ENCODE assay signal across 9 cellular contexts in the genomic region with DNA sequence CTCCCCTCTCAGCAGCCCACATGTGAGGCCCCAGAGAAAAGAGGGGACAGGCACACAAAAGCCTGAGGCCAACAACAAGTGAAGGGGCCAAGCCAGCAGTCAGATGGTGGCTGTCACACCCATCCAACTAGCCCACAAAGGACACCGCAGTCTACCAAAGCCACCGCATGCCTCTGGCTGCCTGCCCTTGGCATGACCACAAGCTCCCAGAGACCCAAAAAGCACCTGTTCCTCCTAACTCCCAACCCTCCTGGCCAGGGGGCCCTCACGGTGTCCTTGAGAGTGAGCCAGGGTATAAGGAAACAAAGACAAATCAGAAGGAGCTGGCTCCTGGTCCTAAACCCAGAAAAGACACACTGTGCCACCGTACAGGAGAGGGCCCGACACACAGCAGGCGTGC.
DNase-seq lines count a peak whose midpoint lies in the region; ATAC-seq and TF ChIP-seq lines count a peak whose summit lies in the region.
"Had no signal": no experiment of that assay in that cellular context is flagged by ENCODE, and none has a peak within 500 bp of the region (broad histone marks: within the 10 kb centered on the region; RNA-seq: fewer than 3 reads in every experiment).

No MANE protein-coding gene starts in this region.

- H3K27me3 ChIP-seq in SJCRH30 = no peaks in the 10 kb centered on the region
- H3K27me3 ChIP-seq in right atrium auricular region = no peaks in the 10 kb centered on the region
- H3K27me3 ChIP-seq in sigmoid colon = no peaks in the 10 kb centered on the region

- no peak for TF ChIP-seq EP300 in sigmoid colon (IDR thresholded peaks at IDR 0.05)

- H3K4me3 ChIP-seq in SJCRH30 (peak overlapping the region; percentile 10; the same call in 1 of the 2 replicates), right atrium auricular region (peak overlapping the region in 1 of 2 donors; percentile 3), sigmoid colon (no peak overlapping the region)
- H3K4me3 ChIP-seq: skin epidermis had no signal

- H3K27ac ChIP-seq in SJCRH30 = peak overlapping the region; percentile 50
- peak overlapping the region; percentile 85 to 94 for H3K27ac ChIP-seq in right atrium auricular region
- peak overlapping the region; percentile 70 to 76 (median 76) for H3K27ac ChIP-seq in sigmoid colon

- H3K36me3 ChIP-seq in SJCRH30 (no peaks in the 10 kb centered on the region), right atrium auricular region (peaks cover under 1% of the 10 kb centered on the region), sigmoid colon (peaks cover 0 to under 1% (median 0%) of the 10 kb centered on the region in 4 donors)

- H3K4me1 ChIP-seq in SJCRH30 (peaks cover 44% of the 10 kb centered on the region), right atrium auricular region (peaks cover 0 to 80% of the 10 kb centered on the region in 2 donors), sigmoid colon (peaks cover 0 to 39% (median 38%) of the 10 kb centered on the region in 4 donors)

- DNase-seq in SJCRH30 (peak; percentile 73 to 83), right atrium auricular region (ENCODE audit: low spot score) (no peak), sigmoid colon (peak; percentile 65), NCI-H345 (lab: John Stamatoyannopoulos, UW) (no peak), NCI-H128 (lab: John Stamatoyannopoulos, UW; ENCODE audit: unreplicated experiment) (no peak), GF-D8 (lab: John Stamatoyannopoulos, UW) (no peak)

- no peak for TF ChIP-seq POLR2A in sigmoid colon (IDR thresholded peaks at IDR 0.05)

- intact Hi-C loops in sigmoid colon (cut with DNase I) = loop anchor here (10.0 kb wide), 1 partner anchor 312 kb away; no protein-coding TSS in a partner anchor

- H3K9me3 ChIP-seq in SJCRH30 (replicated peaks) (no peaks in the 10 kb centered on the region), right atrium auricular region (no peaks in the 10 kb centered on the region), sigmoid colon (no peaks in the 10 kb centered on the region)

- 20 to 31% methylated on average over 6 of the region's 6 CpGs for whole genome bisulfite sequencing in sigmoid colon, 2 donors

- TF ChIP-seq CTCF in right atrium auricular region (IDR thresholded peaks at IDR 0.05) (no peak), sigmoid colon (IDR thresholded peaks at IDR 0.05) (no peak)

- ATAC-seq in GM19438 (IDR thresholded peaks at IDR 0.05; ENCODE audit: low read depth, unreplicated experiment) (peak; percentile 11), HG03571 (IDR thresholded peaks at IDR 0.05; ENCODE audit: unreplicated experiment) (no peak)

Comparison
In these comparisons a context has a peak if more than half of its experiments do, and no peak if none do; other contexts are left out.
1. DNase-seq: peak in SJCRH30 (2 of 2) and sigmoid colon (single experiment); none in right atrium auricular region (single experiment), NCI-H345 (single experiment), NCI-H128 (single experiment) and GF-D8 (single experiment).
2. Peak in every context shown above with its lines, with median percentiles within 50 percentile points of each other: H3K27ac ChIP-seq.